ENCODE assay signal across 21 cellular contexts in the genomic region with DNA sequence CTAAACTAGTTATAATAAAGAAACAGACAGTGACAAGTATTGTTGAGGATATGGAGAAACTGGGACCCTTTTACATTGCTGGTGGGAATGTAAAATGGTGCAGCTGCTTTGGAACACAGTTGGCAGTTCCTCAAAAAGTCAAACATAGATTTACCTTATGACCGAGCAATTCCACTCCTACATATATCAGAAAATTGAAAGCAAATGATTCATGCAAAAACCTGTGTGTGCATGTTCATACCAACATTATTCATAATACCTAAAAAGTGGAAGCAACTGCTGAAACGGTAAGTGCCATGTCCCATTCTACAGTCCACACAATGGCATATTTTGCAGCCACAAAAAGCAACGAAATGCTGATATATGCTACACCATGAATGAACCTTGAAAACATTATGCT. TPM values are rescaled to one million over a fixed set of nuclear protein-coding genes. Genes with fewer than 3 reads are reported as not detected.
DNase-seq lines count a peak whose midpoint lies in the region; ATAC-seq and TF ChIP-seq lines count a peak whose summit lies in the region.
"Had no signal": no experiment of that assay in that cellular context is flagged by ENCODE, and none has a peak within 500 bp of the region (broad histone marks: within the 10 kb centered on the region; RNA-seq: fewer than 3 reads in every experiment).

No MANE protein-coding gene starts in this region.

- H3K4me2 ChIP-seq in Karpas-422 (ENCODE audit: low read depth, low read length, poor library complexity, severe bottlenecking): no peak overlapping the region
- H3K4me2 ChIP-seq: BLaER1 treated with 17β-estradiol and CSF1 and Interleukin-3, amounts not matched to agents 10 nM and 100 nM had no signal

- H3K9me3 Mint-ChIP-seq in activated naive CD8-positive, alpha-beta T cell treated with anti-CD3 and anti-CD28 coated beads for 36 hours: no peaks in the 10 kb centered on the region
- no peaks in the 10 kb centered on the region for H3K9me3 Mint-ChIP-seq in activated naive CD8-positive, alpha-beta T cell treated with anti-CD3 and anti-CD28 coated beads, Interleukin-2, amount 50 U/mL, for 24 hours
- no peaks in the 10 kb centered on the region for H3K9me3 Mint-ChIP-seq in activated T-cell treated with anti-CD3 and anti-CD28 coated beads, Interleukin-2, amount 50 U/mL, for 4 hours
- H3K9me3 Mint-ChIP-seq: CD4-positive, alpha-beta T cell; CD8-positive, alpha-beta memory T cell; HFFc6 had no signal

- H2AFZ ChIP-seq in Karpas-422 (ENCODE audit: low read length): no peak overlapping the region

- ATAC-seq in activated naive CD8-positive, alpha-beta T cell treated with anti-CD3 and anti-CD28 coated beads, Interleukin-2, amount 50 U/mL, for 24 hours: no peak
- no peak for ATAC-seq in activated T-cell treated with anti-CD3 and anti-CD28 coated beads, Interleukin-2, amount 50 U/mL, for 4 hours

- no peak for TF ChIP-seq POLR2A in esophagus muscularis mucosa (IDR thresholded peaks at IDR 0.05; ENCODE audit: low read depth)

- no peak overlapping the region for H3K4me3 Mint-ChIP-seq in activated naive CD8-positive, alpha-beta T cell treated with anti-CD3 and anti-CD28 coated beads for 36 hours
- no peak overlapping the region for H3K4me3 Mint-ChIP-seq in activated naive CD8-positive, alpha-beta T cell treated with anti-CD3 and anti-CD28 coated beads, Interleukin-2, amount 50 U/mL, for 24 hours
- H3K4me3 Mint-ChIP-seq in activated T-cell treated with anti-CD3 and anti-CD28 coated beads, Interleukin-2, amount 50 U/mL, for 4 hours: no peak overlapping the region
- H3K4me3 Mint-ChIP-seq: CD14-positive monocyte; CD4-positive, alpha-beta T cell; CD8-positive, alpha-beta memory T cell; HFFc6 had no signal

- H3K9ac ChIP-seq in Karpas-422 (ENCODE audit: low read length): no peak overlapping the region
- H3K9ac ChIP-seq: BLaER1 treated with 17β-estradiol and CSF1 and Interleukin-3, amounts not matched to agents 10 nM and 100 nM had no signal

- no peak for DNase-seq in activated naive CD8-positive, alpha-beta T cell treated with anti-CD3 and anti-CD28 coated beads for 36 hours
- DNase-seq in activated naive CD8-positive, alpha-beta T cell treated with anti-CD3 and anti-CD28 coated beads, Interleukin-2, amount 50 U/mL, for 24 hours: no peak
- DNase-seq in Karpas-422: peak; percentile 25
- DNase-seq in esophagus muscularis mucosa (ENCODE audit: extremely low spot score): peak; percentile 14
- no peak for DNase-seq in HPDE6-E6E7 (ENCODE audit: extremely low spot score)
- no peak for DNase-seq in NK-92 (lab: John Stamatoyannopoulos, UW; ENCODE audit: unreplicated experiment)
- DNase-seq in activated T-cell treated with anti-CD3 and anti-CD28 coated beads, Interleukin-2, amount 50 U/mL, for 4 hours: no peak
- DNase-seq: AML-193; BE2C; Calu3; CD4-positive, alpha-beta T cell; CD8-positive, alpha-beta memory T cell; DMS53; DMS79 treated with DMSO at 0.1 percent for 48 hours; GF-D8; GOT3; HFFc6 had no signal

- H3K36me3 ChIP-seq in Karpas-422 (ENCODE audit: insufficient read depth, low read length) (no peaks in the 10 kb centered on the region), esophagus muscularis mucosa (no peaks in the 10 kb centered on the region)
- H3K36me3 ChIP-seq: BE2C; BLaER1 treated with 17β-estradiol and CSF1 and Interleukin-3, amounts not matched to agents 10 nM and 100 nM; HAP-1 had no signal

- no peaks in the 10 kb centered on the region for H3K79me2 ChIP-seq in Karpas-422 (ENCODE audit: low read length)

- no peak for TF ChIP-seq EP300 in esophagus muscularis mucosa (IDR thresholded peaks at IDR 0.05)

- H3K36me3 Mint-ChIP-seq in activated naive CD8-positive, alpha-beta T cell treated with anti-CD3 and anti-CD28 coated beads for 36 hours: no peaks in the 10 kb centered on the region
- no peaks in the 10 kb centered on the region for H3K36me3 Mint-ChIP-seq in activated naive CD8-positive, alpha-beta T cell treated with anti-CD3 and anti-CD28 coated beads, Interleukin-2, amount 50 U/mL, for 24 hours (ENCODE audit: low read depth)
- no peaks in the 10 kb centered on the region for H3K36me3 Mint-ChIP-seq in activated T-cell treated with anti-CD3 and anti-CD28 coated beads, Interleukin-2, amount 50 U/mL, for 4 hours (ENCODE audit: insufficient read depth)
- H3K36me3 Mint-ChIP-seq: CD14-positive monocyte had no signal

- H3K9me3 ChIP-seq in Karpas-422 (ENCODE audit: low read length): no peaks in the 10 kb centered on the region
- H3K9me3 ChIP-seq in esophagus muscularis mucosa: no peaks in the 10 kb centered on the region
- H3K9me3 ChIP-seq: BE2C; BLaER1 treated with 17β-estradiol and CSF1 and Interleukin-3, amounts not matched to agents 10 nM and 100 nM; HAP-1 had no signal

- 86% methylated on average over 3 of the region's 3 CpGs for WGBS in esophagus muscularis mucosa

- H3K27me3 ChIP-seq in Karpas-422 (ENCODE audit: low read length) (no peaks in the 10 kb centered on the region), esophagus muscularis mucosa (no peaks in the 10 kb centered on the region)
- H3K27me3 ChIP-seq: BLaER1 treated with 17β-estradiol and CSF1 and Interleukin-3, amounts not matched to agents 10 nM and 100 nM had no signal

- peaks cover 13% of the 10 kb centered on the region for H3K27me3 Mint-ChIP-seq in activated naive CD8-positive, alpha-beta T cell treated with anti-CD3 and anti-CD28 coated beads for 36 hours
- H3K27me3 Mint-ChIP-seq in activated naive CD8-positive, alpha-beta T cell treated with anti-CD3 and anti-CD28 coated beads, Interleukin-2, amount 50 U/mL, for 24 hours: peaks cover 10% of the 10 kb centered on the region
- H3K27me3 Mint-ChIP-seq in activated T-cell treated with anti-CD3 and anti-CD28 coated beads, Interleukin-2, amount 50 U/mL, for 4 hours (ENCODE audit: low read depth): peaks cover 8% of the 10 kb centered on the region

- no peaks in the 10 kb centered on the region for H4K20me1 ChIP-seq in Karpas-422 (ENCODE audit: insufficient read depth, low read depth, low read length)
- H4K20me1 ChIP-seq: BLaER1 treated with 17β-estradiol and CSF1 and Interleukin-3, amounts not matched to agents 10 nM and 100 nM had no signal

- peak overlapping the region; percentile 6 for H3K27ac Mint-ChIP-seq in activated naive CD8-positive, alpha-beta T cell treated with anti-CD3 and anti-CD28 coated beads for 36 hours
- H3K27ac Mint-ChIP-seq in activated naive CD8-positive, alpha-beta T cell treated with anti-CD3 and anti-CD28 coated beads, Interleukin-2, amount 50 U/mL, for 24 hours: no peak overlapping the region
- H3K27ac Mint-ChIP-seq: CD14-positive monocyte; CD4-positive, alpha-beta T cell; HFFc6 had no signal

- H3K4me3 ChIP-seq in Karpas-422 (ENCODE audit: low read length) (no peak overlapping the region), esophagus muscularis mucosa (no peak overlapping the region)
- H3K4me3 ChIP-seq: BLaER1 treated with 17β-estradiol and CSF1 and Interleukin-3, amounts not matched to agents 10 nM and 100 nM; HAP-1 had no signal

- H3K4me1 ChIP-seq in Karpas-422 (ENCODE audit: low read length) (no peaks in the 10 kb centered on the region), esophagus muscularis mucosa (no peaks in the 10 kb centered on the region)
- H3K4me1 ChIP-seq: BE2C, HAP-1 had no signal

- H3K9me2 ChIP-seq in Karpas-422 (replicated peaks; ENCODE audit: insufficient read depth, low read length): no peaks in the 10 kb centered on the region

- intact Hi-C loops in esophagus muscularis mucosa (cut with DNase I): no loop called here

- no peak overlapping the region for H3K27ac ChIP-seq in Karpas-422 (ENCODE audit: low read length)
- no peak overlapping the region for H3K27ac ChIP-seq in esophagus muscularis mucosa (replicated peaks in 1 of 4)
- H3K27ac ChIP-seq: 22Rv1; BLaER1 treated with 17β-estradiol and CSF1 and Interleukin-3, amounts not matched to agents 10 nM and 100 nM had no signal

- no peaks in the 10 kb centered on the region for H3K4me1 Mint-ChIP-seq in activated naive CD8-positive, alpha-beta T cell treated with anti-CD3 and anti-CD28 coated beads for 36 hours
- H3K4me1 Mint-ChIP-seq in activated naive CD8-positive, alpha-beta T cell treated with anti-CD3 and anti-CD28 coated beads, Interleukin-2, amount 50 U/mL, for 24 hours: no peaks in the 10 kb centered on the region
- no peaks in the 10 kb centered on the region for H3K4me1 Mint-ChIP-seq in activated T-cell treated with anti-CD3 and anti-CD28 coated beads, Interleukin-2, amount 50 U/mL, for 4 hours (ENCODE audit: low read depth)
- H3K4me1 Mint-ChIP-seq: CD14-positive monocyte; CD8-positive, alpha-beta memory T cell had no signal

- no peak for TF ChIP-seq CTCF in esophagus muscularis mucosa (IDR thresholded peaks at IDR 0.05)

RNA-seq across cellular contexts. Expression of a gene that starts 12.2 kb away (rescaled TPM):
- total RNA-seq in activated naive CD8-positive, alpha-beta T cell treated with anti-CD3 and anti-CD28 coated beads for 36 hours: 100 to 1,000 TPM; 149 to 155 TPM
- total RNA-seq in Karpas-422 (2014; rRNA removed; shearing (Covaris generic); ENCODE audit: low replicate concordance): 85.3 and 86.3 TPM in 2 replicates
- total RNA-seq in esophagus muscularis mucosa: 100 to 1,000 TPM in 1 of 4 donors, 10 to 100 TPM in 3; 67.7 to 110 (median 89.6) TPM
- 100 to 1,000 TPM; 195 to 216 (median 210) TPM for total RNA-seq in activated T-cell treated with anti-CD3 and anti-CD28 coated beads, Interleukin-2, amount 50 U/mL, for 4 hours

Comparison
In these comparisons a context has a peak if more than half of its experiments do, and no peak if none do; other contexts are left out.
1. DNase-seq: peak in Karpas-422 (single experiment) and esophagus muscularis mucosa (single experiment); none in activated naive CD8-positive, alpha-beta T cell treated with anti-CD3 and anti-CD28 coated beads for 36 hours (single experiment), activated naive CD8-positive, alpha-beta T cell treated with anti-CD3 and anti-CD28 coated beads, Interleukin-2, amount 50 U/mL, for 24 hours (single experiment), HPDE6-E6E7 (single experiment), NK-92 (single experiment) and activated T-cell treated with anti-CD3 and anti-CD28 coated beads, Interleukin-2, amount 50 U/mL, for 4 hours (single experiment).